10 cellular contexts compared by ENCODE assay signal in the genomic region with DNA sequence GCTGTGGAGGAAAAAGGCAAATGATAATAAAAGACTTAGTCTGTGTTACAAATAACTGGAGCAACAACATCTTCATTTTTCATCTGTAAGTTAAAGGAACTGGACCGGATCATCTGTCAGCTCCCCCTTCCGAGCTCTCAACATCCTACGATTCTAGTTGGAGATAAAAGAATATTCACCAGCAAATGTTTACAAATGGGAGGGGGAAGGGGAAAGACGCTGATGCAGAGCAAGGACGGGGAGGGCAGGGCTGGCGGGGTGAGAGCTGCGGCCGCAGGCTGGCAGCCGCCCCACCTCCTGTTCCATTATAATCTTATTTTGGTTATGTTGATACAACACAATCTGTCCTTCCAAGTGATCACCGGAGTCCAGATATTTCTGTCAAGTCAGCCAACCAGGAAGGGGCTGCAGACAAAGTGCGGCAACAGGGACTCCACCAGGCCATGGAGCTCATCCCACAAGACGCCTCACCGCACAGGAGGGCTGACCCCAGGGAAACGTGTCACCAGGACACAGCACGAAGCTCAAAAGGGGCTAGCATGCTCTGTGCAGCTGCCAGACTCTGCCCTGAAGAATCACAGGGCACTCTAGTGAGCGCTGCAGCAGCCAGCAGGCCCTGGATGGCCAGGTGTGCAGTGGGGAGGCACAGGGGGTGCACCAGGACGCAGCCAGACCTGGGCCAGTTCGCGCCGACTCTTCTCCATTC. TPM values are rescaled to one million over a fixed set of nuclear protein-coding genes. Genes with fewer than 3 reads are reported as not detected.
DNase-seq lines count a peak whose midpoint lies in the region; ATAC-seq, FAIRE-seq and TF ChIP-seq lines count a peak whose summit lies in the region.
"Had no signal": no experiment of that assay in that cellular context is flagged by ENCODE, and none has a peak within 500 bp of the region (broad histone marks: within the 10 kb centered on the region; RNA-seq: fewer than 3 reads in every experiment).

No MANE protein-coding gene starts in this region.

- DNase-seq in AG04450 (ENCODE audit: low read depth, low spot score) = no peak
- peak; percentile 37 for DNase-seq in endothelial cell of umbilical vein (ENCODE audit: low read depth, low spot score)

- TF ChIP-seq CTCF in AG04450 (IDR thresholded peaks at IDR 0.05; ENCODE audit: low read depth, low read length) (no peak), endothelial cell of umbilical vein (IDR thresholded peaks at IDR 0.05; ENCODE audit: extremely low read depth in 1 of 2, insufficient read depth in 1 of 2, low read depth in 1 of 2, low read length in 2 of 2) (no peak)

- H4K20me1 ChIP-seq in endothelial cell of umbilical vein (replicated peaks; ENCODE audit: control insufficient read depth, extremely low read depth, insufficient read depth, low read length) = no peaks in the 10 kb centered on the region

- H3K9me1 ChIP-seq in endothelial cell of umbilical vein (replicated peaks; ENCODE audit: control insufficient read depth, extremely low read depth, insufficient read depth, low read length) = no peaks in the 10 kb centered on the region

- no peak overlapping the region for H2AFZ ChIP-seq in endothelial cell of umbilical vein (ENCODE audit: low read depth, low read length)

- peak overlapping the region; percentile 39 for H3K27ac ChIP-seq in AG04450 (ENCODE audit: low read depth, low read length)
- peak overlapping the region; percentile 50 for H3K27ac ChIP-seq in KOPT-K1 (ENCODE audit: low read depth, low read length, poor library complexity, severe bottlenecking)
- peak overlapping the region; percentile 16 for H3K27ac ChIP-seq in endothelial cell of umbilical vein (ENCODE audit: insufficient read depth, low read depth, low read length)
- H3K27ac ChIP-seq: tibial nerve had no signal

- ATAC-seq in GM21529 (IDR thresholded peaks at IDR 0.05; ENCODE audit: unreplicated experiment) (no peak), HG03432 (IDR thresholded peaks at IDR 0.05; ENCODE audit: unreplicated experiment) (no peak), GM21526 (IDR thresholded peaks at IDR 0.05; ENCODE audit: low FRiP score, unreplicated experiment) (no peak), GM18907 (IDR thresholded peaks at IDR 0.05; ENCODE audit: unreplicated experiment) (no peak)
- ATAC-seq: esophagus mucosa had no signal

- peak overlapping the region; percentile 10; the same call in 1 of the 2 replicates for H3K4me3 ChIP-seq in AG04450 (ENCODE audit: low read depth, low read length)
- no peak overlapping the region for H3K4me3 ChIP-seq in endothelial cell of umbilical vein (replicated peaks in 1 of 3; ENCODE audit: insufficient read depth in 1 of 3, low read depth in 1 of 3, low read length in 3 of 3)
- no peak overlapping the region for H3K4me3 ChIP-seq in mucosa of stomach (ENCODE audit: low read length)
- H3K4me3 ChIP-seq: tibial nerve had no signal

- peaks cover 24% of the 10 kb centered on the region for H3K79me2 ChIP-seq in endothelial cell of umbilical vein (ENCODE audit: control insufficient read depth, insufficient read depth, low read length)

- peaks cover 48% of the 10 kb centered on the region for H3K36me3 ChIP-seq in KOPT-K1 (ENCODE audit: insufficient read depth, low read length)
- H3K36me3 ChIP-seq in endothelial cell of umbilical vein (ENCODE audit: control insufficient read depth in 2 of 2, extremely low read depth in 1 of 2, insufficient read depth in 2 of 2, low read length in 2 of 2) = peaks cover 0 to 15% of the 10 kb centered on the region in 2 experiments
- H3K36me3 ChIP-seq in mucosa of stomach (ENCODE audit: control insufficient read depth, insufficient read depth, low read length) = no peaks in the 10 kb centered on the region

- intact Hi-C loops in endothelial cell of umbilical vein (cut with micrococcal nuclease) = no loop called here

- dilution Hi-C loops in endothelial cell of umbilical vein (cut with MboI; ENCODE audit: extremely low pct_ligation_motif_present, low sequenced_read_pairs) = no loop called here

- TF ChIP-seq POLR2A in endothelial cell of umbilical vein (IDR thresholded peaks at IDR 0.05; ENCODE audit: low read depth, low read length) = no peak

- BruUV-seq in endothelial cell of umbilical vein (replicated peaks; lab: Mats Ljungman, UMichigan) = no TSS peak

- H3K4me1 ChIP-seq in endothelial cell of umbilical vein (ENCODE audit: control insufficient read depth, extremely low read depth, insufficient read depth, low read length) (peaks cover 17% of the 10 kb centered on the region), mucosa of stomach (ENCODE audit: control insufficient read depth, insufficient read depth, low read length) (peaks cover 23% of the 10 kb centered on the region)

- POLR2A ChIA-PET in AG04450 (lab: Yijun Ruan, JAX) = interaction anchor here (0.7 to 1.6 kb wide), 5 partner anchors 11 to 47 kb away, joined by 3 to 9 read pairs (median 3); partner anchors contain the start of genes C16orf95 and FBXO31
- POLR2A ChIA-PET in endothelial cell of umbilical vein (lab: Charles Lee) = interaction anchor here (0.7 kb wide), 1 partner anchor 15 kb away, joined by 4 read pairs; no protein-coding TSS in a partner anchor

- H3K9me3 ChIP-seq in AG04450 (ENCODE audit: control insufficient read depth, insufficient read depth, low read length) (no peaks in the 10 kb centered on the region; the same call in 1 of the 2 replicates), KOPT-K1 (ENCODE audit: insufficient read depth, low read length, poor library complexity, severe bottlenecking) (no peaks in the 10 kb centered on the region), endothelial cell of umbilical vein (replicated peaks; ENCODE audit: control insufficient read depth, insufficient read depth, low read length) (no peaks in the 10 kb centered on the region), mucosa of stomach (ENCODE audit: control insufficient read depth, low read length) (no peaks in the 10 kb centered on the region)
- H3K9me3 ChIP-seq: tibial nerve had no signal

- peak; percentile 49 for FAIRE-seq in endothelial cell of umbilical vein (lab: Jason Lieb, UNC)

- H3K4me2 ChIP-seq in endothelial cell of umbilical vein (ENCODE audit: insufficient read depth, low read length) = peak overlapping the region; percentile 18

- CTCF ChIA-PET in AG04450 (lab: Charles Lee) (interaction anchor here (0.5 to 1.3 kb wide), 3 partner anchors 19 to 273 kb away, joined by 3 to 5 read pairs (median 3); no protein-coding TSS in a partner anchor), endothelial cell of umbilical vein (lab: Charles Lee) (interaction anchor here (0.9 to 1.2 kb wide), 4 partner anchors 12 to 32 kb away, joined by 3 to 4 read pairs (median 3); no protein-coding TSS in a partner anchor)

- H3K9ac ChIP-seq in endothelial cell of umbilical vein (replicated peaks; ENCODE audit: extremely low read depth, insufficient read depth, low read length) = no peak overlapping the region
- H3K9ac ChIP-seq in mucosa of stomach (ENCODE audit: low read length) = peak overlapping the region; percentile 24

- H3K27me3 ChIP-seq in AG04450 (ENCODE audit: control insufficient read depth, insufficient read depth, low read length) (no peaks in the 10 kb centered on the region), endothelial cell of umbilical vein (ENCODE audit: control insufficient read depth in 2 of 2, insufficient read depth in 2 of 2, low read length in 2 of 2) (no peaks in the 10 kb centered on the region), mucosa of stomach (ENCODE audit: control insufficient read depth, insufficient read depth, low read length) (no peaks in the 10 kb centered on the region)
- H3K27me3 ChIP-seq: tibial nerve had no signal

TF ChIP-seq in endothelial cell of umbilical vein, 7 proteins besides CTCF, POLR2A, EP300 and RAD21 (continues in another document):
- no peak for TF ChIP-seq GATA2 (IDR thresholded peaks at IDR 0.05; ENCODE audit: insufficient read depth, insufficient read length, low read depth, low read length)
- TF ChIP-seq EZH2 (IDR thresholded peaks at IDR 0.05; ENCODE audit: borderline replicate concordance, low read depth, low read length, severe bottlenecking) = no peak
- no peak for TF ChIP-seq POLR2AphosphoS5 (IDR thresholded peaks at IDR 0.05; ENCODE audit: insufficient read depth, low read depth, low read length)

RNA-seq across cellular contexts. Expression of gene FBXO31, which starts 19.7 kb away (rescaled TPM):
- polyA plus RNA-seq in AG04450 (2011; rRNA removed) = 16.3 and 18.2 TPM in 2 replicates
- 25.3 and 36.4 TPM in 2 replicates for polyA minus RNA-seq in AG04450 (2011; rRNA and poly(A)+ RNA removed)
- total RNA-seq in endothelial cell of umbilical vein = 28.7 and 31.8 TPM in 2 replicates
- polyA plus RNA-seq in endothelial cell of umbilical vein = 17.1 and 19.1 TPM in 2 replicates
- polyA plus RNA-seq in endothelial cell of umbilical vein (2011; cell fraction: cytosol; rRNA removed) = 7.9 and 9.7 TPM in 2 replicates
- polyA plus RNA-seq in endothelial cell of umbilical vein (2011; cell fraction: nucleus; rRNA removed) = 53.6 and 60.9 TPM in 2 replicates
- 13.5 and 18.7 TPM in 2 replicates for polyA plus RNA-seq in endothelial cell of umbilical vein (2012)
- polyA minus RNA-seq in endothelial cell of umbilical vein = 21.7 and 24.5 TPM in 2 replicates
- 15.0 TPM for polyA minus RNA-seq in endothelial cell of umbilical vein (2011; cell fraction: cytosol; rRNA and poly(A)+ RNA removed)
- polyA minus RNA-seq in endothelial cell of umbilical vein (2011; cell fraction: nucleus; rRNA and poly(A)+ RNA removed) = 19.8 and 25.0 TPM in 2 replicates

RNA-seq across cellular contexts. Expression of gene MAP1LC3B, which starts 28.2 kb away (rescaled TPM):
- polyA plus RNA-seq in AG04450 (2011; rRNA removed) (70.1 and 77.9 TPM in 2 replicates), endothelial cell of umbilical vein (33.7 and 40.7 TPM in 2 replicates)
- 24.0 and 33.4 TPM in 2 replicates for polyA minus RNA-seq in AG04450 (2011; rRNA and poly(A)+ RNA removed)
- 94.5 and 99.9 TPM in 2 replicates for total RNA-seq in endothelial cell of umbilical vein
- 46.7 and 58.4 TPM in 2 replicates for polyA plus RNA-seq in endothelial cell of umbilical vein (2011; cell fraction: cytosol; rRNA removed)
- polyA plus RNA-seq in endothelial cell of umbilical vein (2011; cell fraction: nucleus; rRNA removed) = 32.9 and 37.4 TPM in 2 replicates
- polyA plus RNA-seq in endothelial cell of umbilical vein (2012) = 157 and 161 TPM in 2 replicates
- polyA minus RNA-seq in endothelial cell of umbilical vein = 27.2 and 32.8 TPM in 2 replicates
- 27.1 TPM for polyA minus RNA-seq in endothelial cell of umbilical vein (2011; cell fraction: cytosol; rRNA and poly(A)+ RNA removed)
- polyA minus RNA-seq in endothelial cell of umbilical vein (2011; cell fraction: nucleus; rRNA and poly(A)+ RNA removed) = 27.2 and 31.7 TPM in 2 replicates

RNA-seq across cellular contexts. Expression of gene C16orf95, which starts 46.7 kb away (rescaled TPM):
- polyA plus RNA-seq in AG04450 (2011; rRNA removed) (2.0 and 2.3 TPM in 2 replicates), endothelial cell of umbilical vein (4.0 and 6.1 TPM in 2 replicates)
- 0.22 and 1.2 TPM in 2 replicates for polyA minus RNA-seq in AG04450 (2011; rRNA and poly(A)+ RNA removed)
- total RNA-seq in endothelial cell of umbilical vein = 4.8 and 6.6 TPM in 2 replicates
- polyA plus RNA-seq in endothelial cell of umbilical vein (2011; cell fraction: cytosol; rRNA removed) = 3.0 and 3.3 TPM in 2 replicates
- 2.1 and 2.8 TPM in 2 replicates for polyA plus RNA-seq in endothelial cell of umbilical vein (2011; cell fraction: nucleus; rRNA removed)
- 2.3 and 7.3 TPM in 2 replicates for polyA plus RNA-seq in endothelial cell of umbilical vein (2012)
- polyA minus RNA-seq in endothelial cell of umbilical vein = 2.3 and 2.4 TPM in 2 replicates
- 2.4 TPM for polyA minus RNA-seq in endothelial cell of umbilical vein (2011; cell fraction: cytosol; rRNA and poly(A)+ RNA removed)
- 0.43 and 1.2 TPM in 2 replicates for polyA minus RNA-seq in endothelial cell of umbilical vein (2011; cell fraction: nucleus; rRNA and poly(A)+ RNA removed)
